ENCODE assay signal across 8 cellular contexts in the genomic region with DNA sequence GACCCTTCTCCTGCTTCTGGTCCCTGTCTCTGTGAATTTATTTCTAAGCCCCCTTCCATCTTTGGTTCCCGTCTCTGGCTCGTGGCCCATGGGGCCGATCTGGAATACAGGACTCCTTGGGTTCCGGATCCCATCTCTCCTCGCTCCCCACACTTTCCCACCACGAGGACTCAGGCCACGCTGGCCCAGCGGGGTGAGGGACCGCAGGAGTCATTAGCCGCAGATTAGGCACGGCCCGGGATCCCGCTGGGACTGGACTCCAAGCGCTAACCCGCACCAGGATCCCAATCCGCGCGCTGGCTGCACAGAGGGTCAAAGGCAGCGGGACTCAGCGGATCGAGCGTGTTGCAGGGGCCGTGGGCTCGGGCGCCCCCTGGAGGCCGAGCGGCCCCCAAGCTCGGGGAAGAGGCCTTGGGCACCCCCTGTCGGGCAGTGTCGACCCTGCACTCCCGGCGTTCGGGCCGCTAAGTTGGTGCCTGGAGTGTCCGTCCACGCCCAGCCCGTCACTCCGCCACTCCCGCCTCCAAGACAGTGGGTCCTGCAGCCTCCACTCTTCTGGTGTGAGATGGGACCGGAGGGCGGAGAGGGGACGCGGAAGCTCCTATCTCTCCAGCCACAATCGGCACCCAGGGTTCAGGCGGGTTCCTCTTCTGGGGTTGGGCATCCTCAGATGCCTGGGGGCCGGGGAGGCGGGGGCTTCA. TPM values are rescaled to one million over a fixed set of nuclear protein-coding genes. Genes with fewer than 3 reads are reported as not detected.
DNase-seq lines count a peak whose midpoint lies in the region; TF ChIP-seq lines count a peak whose summit lies in the region.

No MANE protein-coding gene starts in this region.

- no peak for TF ChIP-seq POLR2A in vagina (IDR thresholded peaks at IDR 0.05)

- TF ChIP-seq CTCF in GM12865 (IDR thresholded peaks at IDR 0.05; ENCODE audit: insufficient read depth, low read depth, low read length, missing control alignments) (peak; percentile 100), HFF-Myc (IDR thresholded peaks at IDR 0.05; ENCODE audit: low read depth, low read length, missing control alignments) (peak; percentile 100), right atrium auricular region (IDR thresholded peaks at IDR 0.05) (peak; percentile 100), vagina (IDR thresholded peaks at IDR 0.05) (peak; percentile 100)

- H3K9me3 ChIP-seq in right atrium auricular region (no peaks in the 10 kb centered on the region), vagina (no peaks in the 10 kb centered on the region)

- H3K4me1 ChIP-seq in right atrium auricular region: peaks cover 0 to 79% of the 10 kb centered on the region in 2 donors
- peaks cover 15% of the 10 kb centered on the region for H3K4me1 ChIP-seq in rectal smooth muscle tissue (ENCODE audit: control insufficient read depth, insufficient read depth, low read length)
- H3K4me1 ChIP-seq in vagina: peaks cover 92% of the 10 kb centered on the region

- intact Hi-C loops in vagina (cut with DNase I): no loop called here

- H3K9ac ChIP-seq in rectal smooth muscle tissue (ENCODE audit: low read length): no peak overlapping the region

- H3K27ac ChIP-seq in right atrium auricular region: peak overlapping the region; percentile 15
- H3K27ac ChIP-seq in rectal smooth muscle tissue (ENCODE audit: low read depth, low read length): no peak overlapping the region
- H3K27ac ChIP-seq in vagina: peak overlapping the region; percentile 48

- H3K27me3 ChIP-seq in right atrium auricular region: peaks cover 14 to 32% of the 10 kb centered on the region in 2 donors
- H3K27me3 ChIP-seq in rectal smooth muscle tissue (ENCODE audit: control insufficient read depth, insufficient read depth, low read length): peaks cover 51% of the 10 kb centered on the region
- peaks cover 15% of the 10 kb centered on the region for H3K27me3 ChIP-seq in vagina

- H3K36me3 ChIP-seq in right atrium auricular region (peaks cover under 1% of the 10 kb centered on the region), rectal smooth muscle tissue (ENCODE audit: control insufficient read depth, insufficient read depth, low read length) (no peaks in the 10 kb centered on the region), vagina (peaks cover 0 to 4% of the 10 kb centered on the region in 2 donors)

- DNase-seq in GM12865 (ENCODE audit: low read depth) (peak; percentile 93), HFF-Myc (ENCODE audit: extremely low read depth, low read depth) (no peak), NCI-H1105 (lab: John Stamatoyannopoulos, UW) (peak; percentile 62), T follicular helper cell (ENCODE audit: low read depth) (peak; percentile 73), amniotic epithelial cell (ENCODE audit: low read depth) (peak; percentile 55), right atrium auricular region (ENCODE audit: low spot score) (peak; percentile 90), vagina (ENCODE audit: extremely low spot score in 2 of 2) (no peak)

- peak overlapping the region; percentile 73 for H3K4me3 ChIP-seq in GM12865 (ENCODE audit: low read depth, low read length)
- H3K4me3 ChIP-seq in HFF-Myc (replicated peaks; ENCODE audit: low read depth, low read length): peak overlapping the region; percentile 57
- peak overlapping the region; percentile 22 to 54 for H3K4me3 ChIP-seq in right atrium auricular region
- H3K4me3 ChIP-seq in rectal smooth muscle tissue (ENCODE audit: low read length): peak overlapping the region; percentile 69
- peak overlapping the region; percentile 44 to 59 for H3K4me3 ChIP-seq in vagina

RNA-seq across cellular contexts. Expression of gene SHMT2, which starts 9.5 kb away (rescaled TPM):
- total RNA-seq in right atrium auricular region (10 to 100 TPM; 16.6 to 33.0 TPM), vagina (54.0 TPM)

RNA-seq across cellular contexts. Expression of gene STAC3, which starts 12.0 kb away (rescaled TPM):
- total RNA-seq in right atrium auricular region: under 1 TPM; 0.48 to 0.59 TPM
- total RNA-seq in vagina: 0.74 TPM

RNA-seq across cellular contexts. Expression of gene NXPH4, which starts 22.4 kb away (rescaled TPM):
- 1 to 10 TPM in 1 of 2 donors, under 1 TPM in 1; 0.28 to 1.1 TPM for total RNA-seq in right atrium auricular region
- total RNA-seq in vagina: 3.2 TPM

Comparison
In these comparisons a context has a peak if more than half of its experiments do, and no peak if none do; other contexts are left out.
1. DNase-seq: peak in GM12865 (single experiment), NCI-H1105 (single experiment), T follicular helper cell (single experiment), amniotic epithelial cell (single experiment) and right atrium auricular region (single experiment); none in HFF-Myc (single experiment) and vagina (0 of 2).
2. Peak in every context shown above with its lines, with median percentiles within 50 percentile points of each other: H3K4me3 ChIP-seq and CTCF ChIP-seq.